2 cellular contexts compared by ENCODE assay signal in the genomic region with DNA sequence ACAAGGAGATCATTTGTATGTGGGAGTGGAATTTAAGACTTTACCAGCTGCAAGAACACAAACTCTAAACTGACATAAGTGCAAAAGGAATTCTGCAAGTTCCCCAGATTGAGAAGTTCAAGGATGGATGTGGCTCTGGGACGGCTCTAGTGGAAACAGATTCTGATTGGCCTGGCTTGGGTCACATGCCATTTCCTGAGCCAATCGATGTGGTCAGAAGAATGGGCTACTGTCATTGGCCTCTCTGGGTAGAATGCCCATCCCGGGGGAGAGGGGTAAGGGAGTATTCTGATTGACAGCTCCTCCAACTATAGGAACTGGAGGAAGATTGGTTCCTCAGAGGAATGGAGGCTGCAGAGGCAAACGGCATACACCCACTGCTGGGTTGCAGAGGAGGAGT.
TF ChIP-seq lines count a peak whose summit lies in the region.

No MANE protein-coding gene starts in this region.

TF ChIP-seq in HepG2, 621 proteins besides CTCF, POLR2A, EP300 and RAD21:
- TF ChIP-seq NFYB (CRISPR knock-in tag; IDR thresholded peaks at IDR 0.05) (peak; percentile 55), ZNF512B (CRISPR knock-in tag; IDR thresholded peaks at IDR 0.05; ENCODE audit: borderline replicate concordance) (no peak), NFYC (CRISPR knock-in tag; IDR thresholded peaks at IDR 0.05) (peak; percentile 68), USF2 (IDR thresholded peaks at IDR 0.05; ENCODE audit: low read depth, low read length) (peak; percentile 36; the same call in 1 of the 2 replicates), USF2 (CRISPR knock-in tag; IDR thresholded peaks at IDR 0.05; ENCODE audit: borderline replicate concordance) (peak; percentile 78; the same call in 1 of the 2 replicates)

TF ChIP-seq in GM12878, 131 proteins besides CTCF, POLR2A, EP300 and RAD21:
- TF ChIP-seq, protein P1, sequence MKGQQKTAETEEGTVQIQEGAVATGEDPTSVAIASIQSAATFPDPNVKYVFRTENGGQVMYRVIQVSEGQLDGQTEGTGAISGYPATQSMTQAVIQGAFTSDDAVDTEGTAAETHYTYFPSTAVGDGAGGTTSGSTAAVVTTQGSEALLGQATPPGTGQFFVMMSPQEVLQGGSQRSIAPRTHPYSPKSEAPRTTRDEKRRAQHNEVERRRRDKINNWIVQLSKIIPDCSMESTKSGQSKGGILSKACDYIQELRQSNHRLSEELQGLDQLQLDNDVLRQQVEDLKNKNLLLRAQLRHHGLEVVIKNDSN (IDR thresholded peaks at IDR 0.05; ENCODE audit: borderline replicate concordance, extremely low read length, insufficient read depth, low read depth, low read length): peak; percentile 40
- TF ChIP-seq PAX5 (IDR thresholded peaks at IDR 0.05; ENCODE audit: borderline replicate concordance, low read depth, low read length): no peak
- TF ChIP-seq IRF4 (IDR thresholded peaks at IDR 0.05; ENCODE audit: low read depth, low read length): no peak
- TF ChIP-seq YBX1 (IDR thresholded peaks at IDR 0.05): no peak
- TF ChIP-seq E2F4 (IDR thresholded peaks at IDR 0.05; ENCODE audit: low read depth, low read length): no peak
- no peak for TF ChIP-seq PRDM15 (CRISPR knock-in tag; IDR thresholded peaks at IDR 0.05)
- TF ChIP-seq NFXL1 (IDR thresholded peaks at IDR 0.05; ENCODE audit: borderline replicate concordance): no peak
- no peak for TF ChIP-seq RFX5 (IDR thresholded peaks at IDR 0.05; ENCODE audit: low read depth, low read length)
TF ChIP-seq in GM12878: peak in this region for 1.
